Comparison of ENCODE assay signal across 27 cellular contexts in the genomic region with DNA sequence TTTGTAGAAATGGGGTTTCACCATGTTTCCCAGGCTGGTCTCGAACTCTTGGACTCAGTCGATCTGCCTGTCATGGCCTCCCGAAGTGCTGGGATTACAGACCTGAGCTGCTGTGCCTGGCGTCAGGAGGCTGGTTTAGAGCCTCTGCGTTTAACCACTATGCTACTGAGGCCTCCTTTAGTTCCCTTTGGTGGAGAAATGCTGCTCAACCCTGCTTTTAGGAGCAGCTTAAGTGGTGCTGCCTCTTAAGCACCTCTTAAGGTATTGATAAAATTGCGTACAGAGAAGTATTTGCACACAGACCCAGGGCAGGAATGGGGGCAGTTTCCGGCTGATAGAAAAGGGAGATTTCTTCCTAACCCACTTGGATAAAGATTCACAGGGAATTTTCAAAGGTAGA. TPM values are rescaled to one million over a fixed set of nuclear protein-coding genes. Genes with fewer than 3 reads are reported as not detected.
DNase-seq lines count a peak whose midpoint lies in the region; ATAC-seq and TF ChIP-seq lines count a peak whose summit lies in the region.
"Had no signal": no experiment of that assay in that cellular context is flagged by ENCODE, and none has a peak within 500 bp of the region (broad histone marks: within the 10 kb centered on the region; RNA-seq: fewer than 3 reads in every experiment).

No MANE protein-coding gene starts in this region.

- H3K4me1 Mint-ChIP-seq in CD8-positive, alpha-beta memory T cell, result peaks cover 56 to 69% (median 67%) of the 10 kb centered on the region in 3 donors
- H3K4me1 Mint-ChIP-seq in effector memory CD8-positive, alpha-beta T cell (ENCODE audit: low read depth in 2 of 2), result peaks cover 37 to 46% of the 10 kb centered on the region in 2 donors

- H3K79me2 ChIP-seq in OCI-LY3 (ENCODE audit: low read length), result no peaks in the 10 kb centered on the region

- no peak overlapping the region for H3K4me3 ChIP-seq in CD8-positive, alpha-beta memory T cell (ENCODE audit: low read length)
- H3K4me3 ChIP-seq in OCI-LY3 (ENCODE audit: low read length) (no peak overlapping the region), thymus (ENCODE audit: low read length) (no peak overlapping the region)
- H3K4me3 ChIP-seq: A549; BLaER1 treated with 17β-estradiol and CSF1 and Interleukin-3, amounts not matched to agents 10 nM and 100 nM; K562; SJSA1 had no signal

- no peak overlapping the region for H3K27ac ChIP-seq in CD8-positive, alpha-beta memory T cell (ENCODE audit: low read depth, low read length)
- H3K27ac ChIP-seq in OCI-LY3 (ENCODE audit: low read length) (no peak overlapping the region), thymus (ENCODE audit: low read depth) (peak overlapping the region; percentile 53)
- H3K27ac ChIP-seq: A549, SJSA1 had no signal

- no peak overlapping the region for H2AFZ ChIP-seq in OCI-LY3 (ENCODE audit: low read depth, low read length)

- H3K9ac ChIP-seq in OCI-LY3 (ENCODE audit: low read length), result no peak overlapping the region
- H3K9ac ChIP-seq: BLaER1 treated with 17β-estradiol and CSF1 and Interleukin-3, amounts not matched to agents 10 nM and 100 nM had no signal

- ATAC-seq in effector memory CD8-positive, alpha-beta T cell (replicated peaks), result no peak
- ATAC-seq in HG02763 (IDR thresholded peaks at IDR 0.05; ENCODE audit: unreplicated experiment) (no peak), HG03097 (IDR thresholded peaks at IDR 0.05; ENCODE audit: low FRiP score, unreplicated experiment) (no peak)
- ATAC-seq: A549, K562 had no signal

- peak overlapping the region; percentile 94 to 100 (median 100) for H3K27ac Mint-ChIP-seq in CD8-positive, alpha-beta memory T cell
- peak overlapping the region; percentile 95 to 100 for H3K27ac Mint-ChIP-seq in effector memory CD8-positive, alpha-beta T cell
- H3K27ac Mint-ChIP-seq: CD4-positive, alpha-beta T cell had no signal

- H4K20me1 ChIP-seq in OCI-LY3 (ENCODE audit: insufficient read depth, low read length), result peaks cover 17% of the 10 kb centered on the region; the same call in 1 of the 2 replicates

- H3K9me3 Mint-ChIP-seq in CD8-positive, alpha-beta memory T cell, result peaks cover 0 to 2% (median 0%) of the 10 kb centered on the region in 5 donors
- H3K9me3 Mint-ChIP-seq in effector memory CD8-positive, alpha-beta T cell, result peaks cover 0 to 2% of the 10 kb centered on the region in 2 donors
- H3K9me3 Mint-ChIP-seq: CD4-positive, alpha-beta T cell had no signal

- H3K27me3 Mint-ChIP-seq in CD8-positive, alpha-beta memory T cell, result peaks cover 0 to 9% of the 10 kb centered on the region in 2 donors
- H3K27me3 Mint-ChIP-seq in effector memory CD8-positive, alpha-beta T cell, result no peaks in the 10 kb centered on the region

- H3K36me3 Mint-ChIP-seq in CD8-positive, alpha-beta memory T cell, result peaks cover 10 to 41% (median 21%) of the 10 kb centered on the region in 3 donors
- H3K36me3 Mint-ChIP-seq in effector memory CD8-positive, alpha-beta T cell (ENCODE audit: insufficient read depth), result peaks cover 52% of the 10 kb centered on the region

- H3K4me3 Mint-ChIP-seq in CD8-positive, alpha-beta memory T cell, result no peak overlapping the region
- no peak overlapping the region for H3K4me3 Mint-ChIP-seq in effector memory CD8-positive, alpha-beta T cell
- H3K4me3 Mint-ChIP-seq: CD4-positive, alpha-beta T cell had no signal

- POLR2A ChIA-PET in CD8-positive, alpha-beta memory T cell (lab: Charles Lee), result interaction anchor here (0.6 to 1.8 kb wide), 2 partner anchors 8 to 25 kb away, joined by 3 to 5 read pairs; no protein-coding TSS in a partner anchor

- H3K27me3 ChIP-seq in CD8-positive, alpha-beta memory T cell (ENCODE audit: insufficient read depth, low read length, poor library complexity, severe bottlenecking), result no peaks in the 10 kb centered on the region
- peaks cover 6% of the 10 kb centered on the region; the same call in 1 of the 2 replicates for H3K27me3 ChIP-seq in OCI-LY3 (ENCODE audit: low read depth, low read length)
- no peaks in the 10 kb centered on the region for H3K27me3 ChIP-seq in thymus (ENCODE audit: control insufficient read depth, insufficient read depth)

- peak overlapping the region; percentile 64; the same call in 1 of the 2 replicates for H3K4me2 ChIP-seq in OCI-LY3 (ENCODE audit: low read length)
- H3K4me2 ChIP-seq: A549 had no signal

- no peak for DNase-seq in CD8-positive, alpha-beta memory T cell
- DNase-seq in effector memory CD8-positive, alpha-beta T cell, result no peak
- DNase-seq in NCI-H446 treated with DMSO at 0.1 percent for 48 hours (lab: John Stamatoyannopoulos, UW), result no peak
- DNase-seq: AML-193; Caco-2; CD4-positive, alpha-beta T cell; GF-D8; Kasumi-1; MV-4-11; NCI-H1105; NCI-H146; NCI-H1930; NCI-H2107; NCI-H526 treated with DMSO at 0.1 percent for 48 hours; Right ventricle myocardium superior; RPMI8226 had no signal

- CTCF ChIA-PET in CD8-positive, alpha-beta memory T cell (lab: Charles Lee), result interaction anchor here (0.7 to 11.1 kb wide), 3 partner anchors 9 to 25 kb away, joined by 3 to 132 read pairs (median 4); no protein-coding TSS in a partner anchor

- no peak for TF ChIP-seq CTCF in OCI-LY3 (IDR thresholded peaks at IDR 0.05; ENCODE audit: low read depth, low read length)

- peaks cover 10% of the 10 kb centered on the region for H3K36me3 ChIP-seq in CD8-positive, alpha-beta memory T cell (ENCODE audit: insufficient read depth, low read length)
- H3K36me3 ChIP-seq in OCI-LY3 (replicated peaks; ENCODE audit: low read depth, low read length) (no peaks in the 10 kb centered on the region), thymus (ENCODE audit: control insufficient read depth, insufficient read depth) (peaks cover 23% of the 10 kb centered on the region)
- H3K36me3 ChIP-seq: SJSA1 had no signal

- 94% methylated on average over 7 of the region's 7 CpGs for WGBS in thymus

- H3K4me1 ChIP-seq in CD8-positive, alpha-beta memory T cell (ENCODE audit: insufficient read depth, low read length), result peaks cover 38% of the 10 kb centered on the region
- H3K4me1 ChIP-seq in OCI-LY3 (ENCODE audit: low read length) (peaks cover 46% of the 10 kb centered on the region), thymus (ENCODE audit: control insufficient read depth, insufficient read depth, low read length) (peaks cover 28% of the 10 kb centered on the region)
- H3K4me1 ChIP-seq: A549, Caco-2, SJSA1 had no signal

- no peaks in the 10 kb centered on the region for H3K9me3 ChIP-seq in CD8-positive, alpha-beta memory T cell (ENCODE audit: low read length)
- H3K9me3 ChIP-seq in OCI-LY3 (ENCODE audit: insufficient read depth, low read length), result no peaks in the 10 kb centered on the region
- no peaks in the 10 kb centered on the region for H3K9me3 ChIP-seq in thymus (ENCODE audit: control insufficient read depth)
- H3K9me3 ChIP-seq: A549; BLaER1 treated with 17β-estradiol and CSF1 and Interleukin-3, amounts not matched to agents 10 nM and 100 nM; Caco-2; SJSA1 had no signal

RNA-seq across cellular contexts. Expression of a gene that starts 8.0 kb away (rescaled TPM):
- 100 to 1,000 TPM; 359 to 363 TPM for total RNA-seq in CD8-positive, alpha-beta memory T cell
- polyA plus RNA-seq in CD8-positive, alpha-beta memory T cell, result 924 TPM
- polyA plus RNA-seq in thymus, result 242 TPM
- total RNA-seq: HepG2, HT1080, MCF 10A, SJSA1 had no signal
- polyA plus RNA-seq: K562 had no signal
